Comparison of ENCODE assay signal across 1 cellular context in genomic region chr11:108008656-108009496, GRCh38.
TF ChIP-seq lines count a peak whose summit lies in the region.

Gene CUL5, plus strand, starts transcription at chr11:108008898. Its CDS starts 451 bp downstream, at chr11:108009349.

TF ChIP-seq in HepG2, 621 proteins besides CTCF, POLR2A, EP300 and RAD21 (continued from another document and continues in another):
- TF ChIP-seq, protein P1, sequence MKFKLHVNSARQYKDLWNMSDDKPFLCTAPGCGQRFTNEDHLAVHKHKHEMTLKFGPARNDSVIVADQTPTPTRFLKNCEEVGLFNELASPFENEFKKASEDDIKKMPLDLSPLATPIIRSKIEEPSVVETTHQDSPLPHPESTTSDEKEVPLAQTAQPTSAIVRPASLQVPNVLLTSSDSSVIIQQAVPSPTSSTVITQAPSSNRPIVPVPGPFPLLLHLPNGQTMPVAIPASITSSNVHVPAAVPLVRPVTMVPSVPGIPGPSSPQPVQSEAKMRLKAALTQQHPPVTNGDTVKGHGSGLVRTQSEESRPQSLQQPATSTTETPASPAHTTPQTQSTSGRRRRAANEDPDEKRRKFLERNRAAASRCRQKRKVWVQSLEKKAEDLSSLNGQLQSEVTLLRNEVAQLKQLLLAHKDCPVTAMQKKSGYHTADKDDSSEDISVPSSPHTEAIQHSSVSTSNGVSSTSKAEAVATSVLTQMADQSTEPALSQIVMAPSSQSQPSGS (CRISPR knock-in tag; IDR thresholded peaks at IDR 0.05): peak; percentile 46; the same call in 1 of the 2 replicates
- TF ChIP-seq ZMYM3 (CRISPR knock-in tag; IDR thresholded peaks at IDR 0.05): peak; percentile 11; the same call in 1 of the 2 replicates
- TF ChIP-seq PCBP2 (optimal IDR thresholded peaks at IDR 0.05; ENCODE audit: low read depth, low read length, poor library complexity, severe bottlenecking): no peak
- TF ChIP-seq SMAD9 (CRISPR knock-in tag; IDR thresholded peaks at IDR 0.05): peak; percentile 86; the same call in 1 of the 2 replicates
- TF ChIP-seq ZNF432 (CRISPR knock-in tag; IDR thresholded peaks at IDR 0.05; ENCODE audit: borderline replicate concordance): no peak
- TF ChIP-seq ZBTB44 (CRISPR knock-in tag; IDR thresholded peaks at IDR 0.05): no peak
- peak; percentile 91 for TF ChIP-seq TBX2 (CRISPR knock-in tag; IDR thresholded peaks at IDR 0.05; ENCODE audit: borderline replicate concordance)
- TF ChIP-seq JDP2 (CRISPR knock-in tag; IDR thresholded peaks at IDR 0.05; ENCODE audit: borderline replicate concordance): no peak; the same call in 1 of the 2 replicates
- TF ChIP-seq, protein P2, sequence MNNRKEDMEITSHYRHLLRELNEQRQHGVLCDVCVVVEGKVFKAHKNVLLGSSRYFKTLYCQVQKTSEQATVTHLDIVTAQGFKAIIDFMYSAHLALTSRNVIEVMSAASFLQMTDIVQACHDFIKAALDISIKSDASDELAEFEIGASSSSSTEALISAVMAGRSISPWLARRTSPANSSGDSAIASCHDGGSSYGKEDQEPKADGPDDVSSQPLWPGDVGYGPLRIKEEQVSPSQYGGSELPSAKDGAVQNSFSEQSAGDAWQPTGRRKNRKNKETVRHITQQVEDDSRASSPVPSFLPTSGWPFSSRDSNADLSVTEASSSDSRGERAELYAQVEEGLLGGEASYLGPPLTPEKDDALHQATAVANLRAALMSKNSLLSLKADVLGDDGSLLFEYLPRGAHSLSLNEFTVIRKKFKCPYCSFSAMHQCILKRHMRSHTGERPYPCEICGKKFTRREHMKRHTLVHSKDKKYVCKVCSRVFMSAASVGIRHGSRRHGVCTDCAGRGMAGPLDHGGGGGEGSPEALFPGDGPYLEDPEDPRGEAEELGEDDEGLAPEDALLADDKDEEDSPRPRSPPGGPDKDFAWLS (CRISPR knock-in tag; IDR thresholded peaks at IDR 0.05; ENCODE audit: borderline replicate concordance): no peak
- TF ChIP-seq FOXM1 (CRISPR knock-in tag; IDR thresholded peaks at IDR 0.05): 0 out of 2 replicates have a peak, but pooled peaks have one; percentile 16
- TF ChIP-seq RCOR2 (CRISPR knock-in tag; IDR thresholded peaks at IDR 0.05): no peak
- TF ChIP-seq ZNF550 (CRISPR knock-in tag; IDR thresholded peaks at IDR 0.05; ENCODE audit: borderline replicate concordance): no peak
- no peak for TF ChIP-seq CHD4 (IDR thresholded peaks at IDR 0.05; ENCODE audit: borderline replicate concordance, low read length)
- TF ChIP-seq, protein P3, sequence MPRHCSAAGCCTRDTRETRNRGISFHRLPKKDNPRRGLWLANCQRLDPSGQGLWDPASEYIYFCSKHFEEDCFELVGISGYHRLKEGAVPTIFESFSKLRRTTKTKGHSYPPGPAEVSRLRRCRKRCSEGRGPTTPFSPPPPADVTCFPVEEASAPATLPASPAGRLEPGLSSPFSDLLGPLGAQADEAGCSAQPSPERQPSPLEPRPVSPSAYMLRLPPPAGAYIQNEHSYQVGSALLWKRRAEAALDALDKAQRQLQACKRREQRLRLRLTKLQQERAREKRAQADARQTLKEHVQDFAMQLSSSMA (CRISPR knock-in tag; IDR thresholded peaks at IDR 0.05): 0 out of 2 replicates have a peak, but pooled peaks have one; percentile 47
- no peak for TF ChIP-seq ARNT (IDR thresholded peaks at IDR 0.05)
- TF ChIP-seq, protein P4, sequence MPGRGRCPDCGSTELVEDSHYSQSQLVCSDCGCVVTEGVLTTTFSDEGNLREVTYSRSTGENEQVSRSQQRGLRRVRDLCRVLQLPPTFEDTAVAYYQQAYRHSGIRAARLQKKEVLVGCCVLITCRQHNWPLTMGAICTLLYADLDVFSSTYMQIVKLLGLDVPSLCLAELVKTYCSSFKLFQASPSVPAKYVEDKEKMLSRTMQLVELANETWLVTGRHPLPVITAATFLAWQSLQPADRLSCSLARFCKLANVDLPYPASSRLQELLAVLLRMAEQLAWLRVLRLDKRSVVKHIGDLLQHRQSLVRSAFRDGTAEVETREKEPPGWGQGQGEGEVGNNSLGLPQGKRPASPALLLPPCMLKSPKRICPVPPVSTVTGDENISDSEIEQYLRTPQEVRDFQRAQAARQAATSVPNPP (CRISPR knock-in tag; IDR thresholded peaks at IDR 0.05): peak; percentile 10; the same call in 1 of the 2 replicates
- TF ChIP-seq, protein P5, sequence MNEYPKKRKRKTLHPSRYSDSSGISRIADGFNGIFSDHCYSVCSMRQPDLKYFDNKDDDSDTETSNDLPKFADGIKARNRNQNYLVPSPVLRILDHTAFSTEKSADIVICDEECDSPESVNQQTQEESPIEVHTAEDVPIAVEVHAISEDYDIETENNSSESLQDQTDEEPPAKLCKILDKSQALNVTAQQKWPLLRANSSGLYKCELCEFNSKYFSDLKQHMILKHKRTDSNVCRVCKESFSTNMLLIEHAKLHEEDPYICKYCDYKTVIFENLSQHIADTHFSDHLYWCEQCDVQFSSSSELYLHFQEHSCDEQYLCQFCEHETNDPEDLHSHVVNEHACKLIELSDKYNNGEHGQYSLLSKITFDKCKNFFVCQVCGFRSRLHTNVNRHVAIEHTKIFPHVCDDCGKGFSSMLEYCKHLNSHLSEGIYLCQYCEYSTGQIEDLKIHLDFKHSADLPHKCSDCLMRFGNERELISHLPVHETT (CRISPR knock-in tag; conservative IDR thresholded peaks at IDR 0.05): no peak; the same call in 1 of the 2 replicates
- peak; percentile 89 for TF ChIP-seq ARID4A (CRISPR knock-in tag; IDR thresholded peaks at IDR 0.05; ENCODE audit: borderline replicate concordance)
- peak; percentile 47; the same call in 1 of the 2 replicates for TF ChIP-seq ZNF318 (CRISPR knock-in tag; IDR thresholded peaks at IDR 0.05)
- no peak for TF ChIP-seq FLYWCH1 (CRISPR knock-in tag; IDR thresholded peaks at IDR 0.05)
- TF ChIP-seq, protein P6, sequence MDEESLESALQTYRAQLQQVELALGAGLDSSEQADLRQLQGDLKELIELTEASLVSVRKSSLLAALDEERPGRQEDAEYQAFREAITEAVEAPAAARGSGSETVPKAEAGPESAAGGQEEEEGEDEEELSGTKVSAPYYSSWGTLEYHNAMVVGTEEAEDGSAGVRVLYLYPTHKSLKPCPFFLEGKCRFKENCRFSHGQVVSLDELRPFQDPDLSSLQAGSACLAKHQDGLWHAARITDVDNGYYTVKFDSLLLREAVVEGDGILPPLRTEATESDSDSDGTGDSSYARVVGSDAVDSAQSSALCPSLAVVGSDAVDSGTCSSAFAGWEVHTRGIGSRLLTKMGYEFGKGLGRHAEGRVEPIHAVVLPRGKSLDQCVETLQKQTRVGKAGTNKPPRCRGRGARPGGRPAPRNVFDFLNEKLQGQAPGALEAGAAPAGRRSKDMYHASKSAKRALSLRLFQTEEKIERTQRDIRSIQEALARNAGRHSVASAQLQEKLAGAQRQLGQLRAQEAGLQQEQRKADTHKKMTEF (CRISPR knock-in tag; IDR thresholded peaks at IDR 0.05): peak; percentile 98
- peak; percentile 83; the same call in 1 of the 2 replicates for TF ChIP-seq ZBTB38 (CRISPR knock-in tag; IDR thresholded peaks at IDR 0.05)
- TF ChIP-seq TBP (CRISPR knock-in tag; IDR thresholded peaks at IDR 0.05): no peak
- TF ChIP-seq THYN1 (CRISPR knock-in tag; IDR thresholded peaks at IDR 0.05; ENCODE audit: borderline replicate concordance, low read depth): no peak
- TF ChIP-seq TIGD3 (CRISPR knock-in tag; IDR thresholded peaks at IDR 0.05; ENCODE audit: borderline replicate concordance): 0 out of 2 replicates have a peak, but pooled peaks have one; percentile 85
- TF ChIP-seq IKZF4 (CRISPR knock-in tag; IDR thresholded peaks at IDR 0.05; ENCODE audit: borderline replicate concordance, low read depth, not compliant biosample characterization): no peak
- peak; percentile 77 for TF ChIP-seq GATAD1 (CRISPR knock-in tag; IDR thresholded peaks at IDR 0.05)
- no peak for TF ChIP-seq ZNF672 (CRISPR knock-in tag; IDR thresholded peaks at IDR 0.05)
